In genomic region chr20:64052326-64052722, GRCh38 we compare ENCODE assay signal across 23 cellular contexts. TPM values are rescaled to one million over a fixed set of nuclear protein-coding genes. Genes with fewer than 3 reads are reported as not detected.
DNase-seq lines count a peak whose midpoint lies in the region; ATAC-seq and TF ChIP-seq lines count a peak whose summit lies in the region.
"Had no signal": no experiment of that assay in that cellular context is flagged by ENCODE, and none has a peak within 500 bp of the region (broad histone marks: within the 10 kb centered on the region; RNA-seq: fewer than 3 reads in every experiment).

No MANE protein-coding gene starts in this region.

- no peak for TF ChIP-seq EP300 in sigmoid colon (IDR thresholded peaks at IDR 0.05)

- H3K4me1 ChIP-seq in right cardiac atrium (ENCODE audit: control insufficient read depth, insufficient read depth, low read length), result no peaks in the 10 kb centered on the region
- peaks cover 0 to 21% (median 16%) of the 10 kb centered on the region in 4 donors for H3K4me1 ChIP-seq in sigmoid colon
- peaks cover 0 to 17% of the 10 kb centered on the region in 2 donors for H3K4me1 ChIP-seq in uterus

- H3K9me3 ChIP-seq in right cardiac atrium (ENCODE audit: control insufficient read depth, low read length), result no peaks in the 10 kb centered on the region
- no peaks in the 10 kb centered on the region for H3K9me3 ChIP-seq in sigmoid colon
- H3K9me3 ChIP-seq in uterus, result no peaks in the 10 kb centered on the region
- H3K9me3 ChIP-seq: BE2C, Caco-2, SK-N-SH had no signal

- intact Hi-C loops in right cardiac atrium (cut with DNase I), result no loop called here
- intact Hi-C loops in Right ventricle myocardium superior (cut with DNase I), result no loop called here
- intact Hi-C loops in sigmoid colon (cut with DNase I), result no loop called here
- intact Hi-C loops in uterus (cut with DNase I; ENCODE audit: low total_unique reads), result no loop called here

- H3K27ac ChIP-seq in right cardiac atrium (ENCODE audit: low read length) (peak overlapping the region; percentile 68), layer of hippocampus (ENCODE audit: low read depth, low read length) (peak overlapping the region; percentile 25), sigmoid colon (peak overlapping the region; percentile 36 to 70 (median 48)), uterus (peak overlapping the region; percentile 62 to 71)
- H3K27ac ChIP-seq: cardiac muscle cell had no signal

- DNase-seq in right cardiac atrium, result no peak
- no peak for DNase-seq in Right ventricle myocardium superior
- no peak for DNase-seq in sigmoid colon
- DNase-seq in uterus, result no peak
- DNase-seq in mesenteric fat pad (ENCODE audit: low spot score), result no peak
- DNase-seq in activated CD4-positive, alpha-beta T cell treated with anti-CD3 and anti-CD28 coated beads, Interleukin-2, amount 50 U/mL, for 1 hour, result no peak
- DNase-seq in HuH-7.5 (ENCODE audit: low spot score), result no peak
- DNase-seq: activated CD4-positive, alpha-beta T cell treated with anti-CD3 and anti-CD28 coated beads for 48 hours; activated naive CD4-positive, alpha-beta T cell treated with anti-CD3 and anti-CD28 coated beads, Interleukin-2, amount 10 ng/mL, durations not matched to agents 7 days and 5 days; Caco-2; DMS79 treated with DMSO at 0.1 percent for 48 hours; H7; Kasumi-1; natural killer cell; NCI-H1694 treated with DMSO at 0.1 percent for 48 hours; NCI-H510A treated with DMSO at 0.1 percent for 48 hours; SK-N-SH; stimulated activated CD8-positive, alpha-beta memory T cell treated with anti-CD3 and anti-CD28 coated beads, Interleukin-4, amount 100 ng/mL, for 48 hours; T-helper 17 cell had no signal

- no peak for TF ChIP-seq CTCF in sigmoid colon (IDR thresholded peaks at IDR 0.05)
- TF ChIP-seq CTCF in uterus (IDR thresholded peaks at IDR 0.05), result no peak

- no peak for ATAC-seq in right cardiac atrium
- ATAC-seq in Right ventricle myocardium superior (ENCODE audit: poor library complexity), result no peak
- ATAC-seq: natural killer cell, T-helper 17 cell had no signal

- no peak overlapping the region for H3K4me3 ChIP-seq in right cardiac atrium (ENCODE audit: low read length)
- no peak overlapping the region for H3K4me3 ChIP-seq in sigmoid colon
- no peak overlapping the region for H3K4me3 ChIP-seq in uterus
- H3K4me3 ChIP-seq: cardiac muscle cell had no signal

- no peaks in the 10 kb centered on the region for H3K27me3 ChIP-seq in right cardiac atrium (ENCODE audit: control insufficient read depth, insufficient read depth)
- peaks cover 26% of the 10 kb centered on the region for H3K27me3 ChIP-seq in layer of hippocampus (ENCODE audit: control insufficient read depth, insufficient read depth, low read length)
- H3K27me3 ChIP-seq in sigmoid colon, result peaks cover 36 to 88% (median 78%) of the 10 kb centered on the region in 3 donors
- H3K27me3 ChIP-seq in uterus, result no peaks in the 10 kb centered on the region

- no peaks in the 10 kb centered on the region for H3K36me3 ChIP-seq in sigmoid colon
- no peaks in the 10 kb centered on the region for H3K36me3 ChIP-seq in uterus
- H3K36me3 ChIP-seq: BE2C, cardiac muscle cell had no signal

- no peak for TF ChIP-seq POLR2A in sigmoid colon (IDR thresholded peaks at IDR 0.05)
- TF ChIP-seq POLR2A in uterus (IDR thresholded peaks at IDR 0.05), result no peak

- WGBS in right cardiac atrium, result 65% methylated on average over 10 of the region's 10 CpGs
- 83 to 86% methylated on average over 10 of the region's 10 CpGs for WGBS in sigmoid colon, 2 donors

RNA-seq across cellular contexts. Expression of gene SOX18, which starts 2.9 kb away (rescaled TPM):
- 10 to 100 TPM; 28.7 to 42.1 (median 41.1) TPM for total RNA-seq in right cardiac atrium
- 26.8 TPM for polyA plus RNA-seq in right cardiac atrium
- 34.3 TPM for total RNA-seq in Right ventricle myocardium superior
- total RNA-seq in sigmoid colon, result 1 to 10 TPM; 1.8 to 5.5 (median 3.8) TPM
- polyA plus RNA-seq in sigmoid colon, result 10 to 100 TPM in 1 of 3 donors, 1 to 10 TPM in 1, under 1 TPM in 1; 0.69 to 11.9 (median 3.0) TPM
- total RNA-seq in uterus, result 100 to 1,000 TPM in 1 of 4 donors, 10 to 100 TPM in 2, 1 to 10 TPM in 1; 6.7 to 116 (median 19.1) TPM
- total RNA-seq in mesenteric fat pad, result 70.5 TPM
- total RNA-seq: fibroblast of lung, natural killer cell, T-helper 17 cell had no signal
- polyA plus RNA-seq: cardiac muscle cell, fibroblast of lung, SK-N-SH had no signal

RNA-seq across cellular contexts. Expression of gene TCEA2, which starts 10.7 kb away (rescaled TPM):
- total RNA-seq in right cardiac atrium (10 to 100 TPM; 46.3 to 52.0 (median 50.0) TPM), Right ventricle myocardium superior (34.6 TPM), sigmoid colon (10 to 100 TPM; 41.7 to 50.5 (median 42.2) TPM), uterus (10 to 100 TPM; 21.5 to 75.4 (median 27.2) TPM), mesenteric fat pad (42.5 TPM)
- polyA plus RNA-seq in right cardiac atrium (38.3 TPM), sigmoid colon (10 to 100 TPM in 2 of 3 donors, 1 to 10 TPM in 1; 2.1 to 14.0 (median 11.4) TPM)

RNA-seq across cellular contexts. Expression of gene C20orf204, which starts 16.3 kb away (rescaled TPM):
- under 1 TPM; 0.21 to 0.82 (median 0.49) TPM for total RNA-seq in right cardiac atrium
- polyA plus RNA-seq in right cardiac atrium, result 0.36 TPM
- 0.38 TPM for total RNA-seq in Right ventricle myocardium superior
- 1 to 10 TPM in 1 of 4 donors, under 1 TPM in 3; under 0.01 to 1.1 (median 0.37) TPM for total RNA-seq in sigmoid colon
- 1 to 10 TPM in 1 of 3 donors, not detected in 2; 1.7 TPM for polyA plus RNA-seq in sigmoid colon
- 1 to 10 TPM in 2 of 4 donors, under 1 TPM in 1, not detected in 1; 0.26 to 2.9 (median 1.9) TPM for total RNA-seq in uterus
- total RNA-seq in mesenteric fat pad, result 0.74 TPM

RNA-seq across cellular contexts. Expression of gene RGS19, which starts 27.0 kb away (rescaled TPM):
- total RNA-seq in right cardiac atrium (1 to 10 TPM; 6.3 to 9.1 (median 8.3) TPM), Right ventricle myocardium superior (6.7 TPM), sigmoid colon (10 to 100 TPM in 2 of 4 donors, 1 to 10 TPM in 2; 7.5 to 12.3 (median 10.5) TPM), uterus (10 to 100 TPM in 1 of 4 donors, 1 to 10 TPM in 3; 4.6 to 38.8 (median 6.7) TPM), mesenteric fat pad (29.0 TPM)
- polyA plus RNA-seq in right cardiac atrium (5.8 TPM), sigmoid colon (10 to 100 TPM; 11.1 to 22.0 (median 12.6) TPM)

RNA-seq across cellular contexts. Expression of gene OPRL1, which starts 27.6 kb away (rescaled TPM):
- total RNA-seq in right cardiac atrium (1 to 10 TPM in 2 of 4 donors, under 1 TPM in 2; 0.50 to 1.3 (median 1.1) TPM), Right ventricle myocardium superior (0.75 TPM), sigmoid colon (1 to 10 TPM in 1 of 4 donors, under 1 TPM in 3; 0.71 to 2.2 (median 0.89) TPM), uterus (1 to 10 TPM in 1 of 4 donors, under 1 TPM in 2, not detected in 1; 0.51 to 1.9 (median 0.64) TPM), mesenteric fat pad (1.3 TPM)
- polyA plus RNA-seq in right cardiac atrium (0.81 TPM), sigmoid colon (1 to 10 TPM in 1 of 3 donors, under 1 TPM in 1, not detected in 1; under 0.01 to 1.0 TPM)
